Comparison of ENCODE assay signal across 20 cellular contexts in the genomic region with DNA sequence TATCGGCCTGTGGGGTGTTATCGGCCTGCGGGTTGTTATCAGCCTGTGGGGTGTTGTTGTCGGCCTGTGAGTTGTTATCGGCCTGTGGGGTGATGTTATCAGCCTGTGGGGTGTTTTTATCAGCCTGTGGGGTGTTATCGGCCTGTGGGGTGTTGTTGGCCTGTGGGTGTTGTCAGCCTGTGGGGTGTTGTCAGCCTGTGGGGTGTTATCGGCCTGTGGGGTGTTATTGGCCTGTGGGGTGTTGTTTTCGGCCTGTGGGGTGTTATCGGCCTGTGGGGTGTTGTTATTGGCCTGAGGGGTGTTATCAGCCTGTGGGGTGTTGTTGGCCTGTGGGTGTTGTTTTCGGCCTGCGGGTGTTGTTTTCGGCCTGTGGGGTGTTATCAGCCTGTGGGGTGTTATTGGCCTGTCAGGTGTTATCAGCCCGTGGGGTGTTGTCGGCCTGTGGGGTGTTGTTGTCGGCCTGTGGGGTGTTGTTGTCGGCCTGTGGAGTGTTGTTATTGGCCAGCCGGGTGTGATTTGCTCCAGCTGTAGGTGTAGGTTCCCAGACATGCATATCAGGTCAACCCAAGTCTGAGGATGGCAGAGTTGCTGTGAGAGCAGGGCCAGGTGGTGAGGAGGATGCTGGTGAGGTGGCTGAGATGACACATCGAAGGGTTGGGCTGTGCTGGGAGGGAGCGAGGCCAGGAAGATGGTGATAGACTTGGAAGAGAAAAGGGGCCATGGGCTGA. TPM values are rescaled to one million over a fixed set of nuclear protein-coding genes. Genes with fewer than 3 reads are reported as not detected.
DNase-seq lines count a peak whose midpoint lies in the region; ATAC-seq, FAIRE-seq and TF ChIP-seq lines count a peak whose summit lies in the region.
"Had no signal": no experiment of that assay in that cellular context is flagged by ENCODE, and none has a peak within 500 bp of the region (broad histone marks: within the 10 kb centered on the region; RNA-seq: fewer than 3 reads in every experiment).

No MANE protein-coding gene starts in this region.

- DNase-seq in K562 (ENCODE audit: extremely low read depth in 1 of 4, low spot score in 3 of 4) (no peak), trophoblast cell (no peak), DMS153 treated with DMSO at 0.1 percent for 48 hours (lab: John Stamatoyannopoulos, UW; ENCODE audit: unreplicated experiment) (no peak), SK-N-SH (no peak), SHP77 (lab: John Stamatoyannopoulos, UW) (no peak)
- DNase-seq in naive thymus-derived CD4-positive, alpha-beta T cell, result no peak
- DNase-seq: Caco-2, DMS79, IMR-90, NCI-H1105, NCI-H1694 treated with DMSO at 0.1 percent for 48 hours, NCI-H2171, NCI-H446, NCI-H69, RPMI8226, SJCRH30 had no signal

- H2BK120ac ChIP-seq in trophoblast cell (ENCODE audit: insufficient read depth, low read length, poor library complexity), result no peak overlapping the region

- H3K9me1 ChIP-seq in K562 (ENCODE audit: control insufficient read depth, insufficient read depth, low read length), result no peaks in the 10 kb centered on the region

- intact Hi-C loops in K562 (cut with micrococcal nuclease), result no loop called here
- intact Hi-C loops in naive thymus-derived CD4-positive, alpha-beta T cell (cut with micrococcal nuclease), result no loop called here

- CTCF ChIA-PET in HEK293 (lab: Yijun Ruan, JAX) (no interaction called here), K562 (lab: Yijun Ruan, JAX; ENCODE audit: low intra/inter-chr PET ratio) (no interaction called here), SK-N-SH (lab: Yijun Ruan, JAX) (no interaction called here)
- CTCF ChIA-PET in naive thymus-derived CD4-positive, alpha-beta T cell (lab: Charles Lee), result no interaction called here

- TF ChIP-seq RAD21 in K562 (CRISPR knock-in tag; conservative IDR thresholded peaks at IDR 0.05 in 1 of 2, IDR thresholded peaks at IDR 0.05 in 1 of 2) (no peak), SK-N-SH (IDR thresholded peaks at IDR 0.05; ENCODE audit: low read length) (no peak)

- TF ChIP-seq CTCF in HEK293 (tag by site-specific recombination; IDR thresholded peaks at IDR 0.05), result no peak
- no peak for TF ChIP-seq CTCF in K562 (IDR thresholded peaks at IDR 0.05 in 2 of 3, conservative IDR thresholded peaks at IDR 0.05 in 1 of 3; ENCODE audit: insufficient read depth in 2 of 3, low read depth in 1 of 3, low read length in 3 of 3)
- TF ChIP-seq CTCF in SK-N-SH (IDR thresholded peaks at IDR 0.05), result no peak

- H3K4me1 ChIP-seq in HEK293 (ENCODE audit: control insufficient read depth, insufficient read depth, low read length) (no peaks in the 10 kb centered on the region), K562 (replicated peaks in 1 of 2; ENCODE audit: control insufficient read depth in 2 of 2, insufficient read depth in 2 of 2, low read length in 2 of 2) (peaks cover 0 to 10% of the 10 kb centered on the region in 2 experiments; a peak in 3 of 5 replicates), trophoblast cell (ENCODE audit: control insufficient read depth in 1 of 2, insufficient read depth in 2 of 2, low read length in 2 of 2) (no peaks in the 10 kb centered on the region), SK-N-SH (ENCODE audit: control insufficient read depth in 1 of 2, insufficient read depth in 2 of 2, low read depth in 1 of 2, low read length in 1 of 2) (no peaks in the 10 kb centered on the region)
- no peaks in the 10 kb centered on the region for H3K4me1 ChIP-seq in naive thymus-derived CD4-positive, alpha-beta T cell (ENCODE audit: control insufficient read depth in 2 of 2, insufficient read depth in 2 of 2, low read length in 2 of 2)
- H3K4me1 ChIP-seq: Caco-2, HAP-1, SJCRH30 had no signal

- no peaks in the 10 kb centered on the region for H3K27me3 ChIP-seq in K562 (ENCODE audit: control insufficient read depth in 2 of 2, insufficient read depth in 2 of 2, low read length in 2 of 2)
- no peaks in the 10 kb centered on the region for H3K27me3 ChIP-seq in naive thymus-derived CD4-positive, alpha-beta T cell (ENCODE audit: control insufficient read depth in 2 of 2, insufficient read depth in 2 of 2, low read length in 2 of 2)
- no peaks in the 10 kb centered on the region for H3K27me3 ChIP-seq in trophoblast cell (ENCODE audit: insufficient read depth, low read length)
- H3K27me3 ChIP-seq in SK-N-SH (ENCODE audit: insufficient read depth), result 0 out of 2 replicates have a peak, but pooled peaks cover 4% of the 10 kb centered on the region
- H3K27me3 ChIP-seq: SJCRH30 had no signal

- H3K4me2 ChIP-seq in K562 (ENCODE audit: insufficient read depth, low read length), result no peak overlapping the region
- H3K4me2 ChIP-seq in trophoblast cell (ENCODE audit: low read length), result no peak overlapping the region
- H3K4me2 ChIP-seq in SK-N-SH, result no peak overlapping the region

- H3K36me3 ChIP-seq in HEK293 (ENCODE audit: control insufficient read depth in 2 of 2, insufficient read depth in 1 of 2, low read length in 2 of 2) (no peaks in the 10 kb centered on the region), K562 (ENCODE audit: control insufficient read depth, insufficient read depth, low read length) (no peaks in the 10 kb centered on the region), trophoblast cell (ENCODE audit: control insufficient read depth in 1 of 2, insufficient read depth in 2 of 2, low read length in 2 of 2) (no peaks in the 10 kb centered on the region), SK-N-SH (replicated peaks in 1 of 2; ENCODE audit: control insufficient read depth in 1 of 2, insufficient read depth in 2 of 2, low read length in 1 of 2) (no peaks in the 10 kb centered on the region)
- no peaks in the 10 kb centered on the region for H3K36me3 ChIP-seq in naive thymus-derived CD4-positive, alpha-beta T cell (ENCODE audit: control insufficient read depth in 2 of 3, insufficient read depth in 3 of 3, low read length in 3 of 3)
- H3K36me3 ChIP-seq: HAP-1, SJCRH30 had no signal

- no peak overlapping the region for H4K12ac ChIP-seq in trophoblast cell (ENCODE audit: low read depth, low read length)

- H3F3A ChIP-seq in SK-N-SH (replicated peaks; ENCODE audit: insufficient read depth), result peaks cover 5% of the 10 kb centered on the region

- no peak overlapping the region for H3K27ac ChIP-seq in HEK293 (ENCODE audit: extremely low read depth, low read depth, low read length)
- no peak overlapping the region for H3K27ac ChIP-seq in K562 (ENCODE audit: extremely low read depth, low read depth, low read length)
- H3K27ac ChIP-seq in naive thymus-derived CD4-positive, alpha-beta T cell (ENCODE audit: low read depth, low read length), result no peak overlapping the region
- no peak overlapping the region for H3K27ac ChIP-seq in trophoblast cell (ENCODE audit: low read depth, low read length)
- no peak overlapping the region for H3K27ac ChIP-seq in SK-N-SH (ENCODE audit: low read depth in 2 of 2, low read length in 1 of 2)
- H3K27ac ChIP-seq: SJCRH30 had no signal

- H3K14ac ChIP-seq in trophoblast cell (ENCODE audit: low read length), result no peak overlapping the region

- POLR2A ChIA-PET in HEK293 (lab: Yijun Ruan, JAX) (no interaction called here), K562 (lab: Yijun Ruan, JAX) (no interaction called here), SK-N-SH (lab: Yijun Ruan, JAX) (no interaction called here)
- POLR2A ChIA-PET in naive thymus-derived CD4-positive, alpha-beta T cell (lab: Charles Lee), result no interaction called here

- H3K9me2 ChIP-seq in SK-N-SH, result no peaks in the 10 kb centered on the region

- no peaks in the 10 kb centered on the region for H3K79me2 ChIP-seq in K562 (ENCODE audit: control insufficient read depth, insufficient read depth, low read length)
- no peaks in the 10 kb centered on the region for H3K79me2 ChIP-seq in trophoblast cell (ENCODE audit: control insufficient read depth, insufficient read depth, low read length, poor library complexity)
- H3K79me2 ChIP-seq in SK-N-SH (ENCODE audit: insufficient read depth), result no peaks in the 10 kb centered on the region

- FAIRE-seq in K562 (lab: Jason Lieb, UNC), result no peak

- no peak overlapping the region for H2BK5ac ChIP-seq in trophoblast cell (ENCODE audit: low read depth, low read length, poor library complexity)

- BruUV-seq in K562 (replicated peaks; lab: Mats Ljungman, UMichigan), result no TSS peak

- no peaks in the 10 kb centered on the region for H4K20me1 ChIP-seq in K562 (replicated peaks; ENCODE audit: control insufficient read depth, insufficient read depth, low read length)
- no peaks in the 10 kb centered on the region for H4K20me1 ChIP-seq in SK-N-SH (ENCODE audit: insufficient read depth)

- ATAC-seq in K562, result no peak
- ATAC-seq in naive thymus-derived CD4-positive, alpha-beta T cell, result peak; percentile 47

- H3K9me3 ChIP-seq in HEK293 (ENCODE audit: control insufficient read depth, insufficient read depth, low read depth, low read length) (no peaks in the 10 kb centered on the region), K562 (replicated peaks; ENCODE audit: control insufficient read depth, insufficient read depth, low read depth, low read length) (no peaks in the 10 kb centered on the region), trophoblast cell (ENCODE audit: insufficient read depth, low read depth, low read length) (peaks cover 7% of the 10 kb centered on the region), SK-N-SH (no peaks in the 10 kb centered on the region)
- H3K9me3 ChIP-seq in naive thymus-derived CD4-positive, alpha-beta T cell (ENCODE audit: control insufficient read depth in 2 of 3, low read length in 3 of 3), result no peaks in the 10 kb centered on the region
- H3K9me3 ChIP-seq: HAP-1, SJCRH30 had no signal

- H3K4me3 Mint-ChIP-seq in naive thymus-derived CD4-positive, alpha-beta T cell, result peak overlapping the region in 1 of 10 donors; percentile 39

- WGBS in K562 (ENCODE audit: insufficient coverage, low coverage, missing lambda C conversion rate), result 22% methylated on average over 6 of the region's 19 CpGs
- no CpG with 5 or more reads among the region's 19 CpGs for WGBS in trophoblast cell (ENCODE audit: extremely low coverage, insufficient coverage, insufficient read length)
- WGBS in SK-N-SH (ENCODE audit: low lambda C conversion rate), result 71% methylated on average over 18 of the region's 19 CpGs

- H2AK5ac ChIP-seq in trophoblast cell (ENCODE audit: low read length), result no peak overlapping the region

- H3K4me3 ChIP-seq in HEK293 (ENCODE audit: low read depth, low read length), result no peak overlapping the region
- H3K4me3 ChIP-seq in K562, result no peak overlapping the region
- no peak overlapping the region for H3K4me3 ChIP-seq in naive thymus-derived CD4-positive, alpha-beta T cell (ENCODE audit: low read length)
- H3K4me3 ChIP-seq in trophoblast cell (ENCODE audit: low read depth, low read length), result peak overlapping the region; percentile 17
- H3K4me3 ChIP-seq in SK-N-SH (ENCODE audit: low read depth in 2 of 2, low read length in 1 of 2), result no peak overlapping the region
- H3K4me3 ChIP-seq: HAP-1, SJCRH30 had no signal

- H2AFZ ChIP-seq in K562 (ENCODE audit: low read depth, low read length) (no peak overlapping the region), trophoblast cell (ENCODE audit: insufficient read depth, low read length, poor library complexity) (no peak overlapping the region), SK-N-SH (ENCODE audit: low read depth) (no peak overlapping the region)

- no peak for TF ChIP-seq EP300 in K562 (IDR thresholded peaks at IDR 0.05; ENCODE audit: low read length)
- TF ChIP-seq EP300 in SK-N-SH (IDR thresholded peaks at IDR 0.05; ENCODE audit: borderline replicate concordance in 1 of 2, low read depth in 1 of 2, low read length in 1 of 2), result no peak

- H3K27me3 Mint-ChIP-seq in naive thymus-derived CD4-positive, alpha-beta T cell, result peaks cover 0 to 3% (median 0%) of the 10 kb centered on the region in 5 donors

- H4K8ac ChIP-seq in trophoblast cell (ENCODE audit: low read depth, low read length), result no peak overlapping the region

- H3K36me3 Mint-ChIP-seq in naive thymus-derived CD4-positive, alpha-beta T cell, result peaks cover 0 to 9% (median 0%) of the 10 kb centered on the region in 5 donors

- no peak overlapping the region for H2BK12ac ChIP-seq in trophoblast cell (ENCODE audit: low read length)

- no peak overlapping the region for H4K91ac ChIP-seq in trophoblast cell (ENCODE audit: low read depth, low read length)

- no peak overlapping the region for H3K23ac ChIP-seq in trophoblast cell (ENCODE audit: low read length)

- H3K4me1 Mint-ChIP-seq in naive thymus-derived CD4-positive, alpha-beta T cell, result peaks cover 7 to 21% (median 11%) of the 10 kb centered on the region in 7 donors

- no peak for TF ChIP-seq POLR2A in K562 (conservative IDR thresholded peaks at IDR 0.05)

- no peak overlapping the region for H3K4ac ChIP-seq in trophoblast cell (ENCODE audit: low read depth, low read length)

- in situ Hi-C loops in K562 (cut with MboI), result no loop called here

- H3K18ac ChIP-seq in trophoblast cell (ENCODE audit: low read length), result no peak overlapping the region

- peak overlapping the region in 2 of 9 donors; percentile 1 to 7 for H3K27ac Mint-ChIP-seq in naive thymus-derived CD4-positive, alpha-beta T cell

- no peak overlapping the region for H3K9ac ChIP-seq in K562 (ENCODE audit: insufficient read depth in 1 of 2, low read depth in 2 of 2, low read length in 2 of 2)
- no peak overlapping the region for H3K9ac ChIP-seq in trophoblast cell (ENCODE audit: low read length)
- H3K9ac ChIP-seq in SK-N-SH, result no peak overlapping the region

- H3K9me3 Mint-ChIP-seq in naive thymus-derived CD4-positive, alpha-beta T cell, result peaks cover 0 to 8% (median 0%) of the 10 kb centered on the region in 11 donors

- H3K79me1 ChIP-seq in trophoblast cell (ENCODE audit: low read length), result no peaks in the 10 kb centered on the region

RNA-seq across cellular contexts. Expression of a gene that starts 7.1 kb away (rescaled TPM):
- total RNA-seq in K562 (2011; cell fraction: chromatin; rRNA removed; ENCODE audit: low replicate concordance), result 0.07 TPM in 1 of 2 replicates, not detected in the other
- 0.17 TPM in 1 of 2 replicates, not detected in the other for total RNA-seq in K562 (2011; cell fraction: nucleolus; rRNA removed)
- total RNA-seq in K562 (2011; cell fraction: nucleoplasm; rRNA removed), result not detected in 2 replicates
- total RNA-seq in K562 (2014; rRNA removed) (not detected in 2 replicates), K562 (2014; rRNA removed; fragmentation: Illumina TruSeq; extraction: Trizol) (not detected in 2 replicates), K562 (2015; rRNA removed; fragmentation: Illumina TruSeq; extraction: Trizol) (not detected in 2 replicates), K562 (2021) (not detected in 2 replicates)
- polyA plus RNA-seq in K562 (2011; rRNA removed) (0.01 and 0.06 TPM in 2 replicates), K562 (2014; fragmentation: Illumina TruSeq; extraction: Trizol) (not detected in 2 replicates), K562 (2014; fragmentation: Nextera tagmentation; extraction: Ambion mirVana) (not detected), K562 (2014; rRNA removed) (not detected in 2 replicates), SK-N-SH (2012; rRNA removed) (not detected in 2 replicates)
- 0.25 TPM in 1 of 2 replicates, not detected in the other for polyA plus RNA-seq in K562 (2011; cell fraction: cytosol; rRNA removed)
- 0.11 TPM in 1 of 2 replicates, not detected in the other for polyA plus RNA-seq in K562 (2011; cell fraction: nucleus; rRNA removed)
- 0.01 TPM in 1 of 2 replicates, not detected in the other for polyA plus RNA-seq in K562 (2012)
- 0.07 TPM in 1 of 2 replicates, not detected in the other for polyA minus RNA-seq in K562 (2011; rRNA and poly(A)+ RNA removed)
- polyA minus RNA-seq in K562 (2011; cell fraction: cytosol; rRNA and poly(A)+ RNA removed), result 0.29 TPM in 1 of 2 replicates, not detected in the other
- polyA minus RNA-seq in K562 (2011; cell fraction: nucleus; rRNA and poly(A)+ RNA removed), result not detected in 2 replicates
- under 1 TPM in 1 of 5 experiments, not detected in 4; 0.65 TPM for total RNA-seq in naive thymus-derived CD4-positive, alpha-beta T cell
- polyA plus RNA-seq in naive thymus-derived CD4-positive, alpha-beta T cell, result not detected
- polyA plus RNA-seq in trophoblast cell (2013), result not detected in 2 replicates
- not detected in 2 replicates for polyA plus RNA-seq in SK-N-SH (2012; cell fraction: cytosol; rRNA removed)
- not detected in 2 replicates for polyA plus RNA-seq in SK-N-SH (2012; cell fraction: nucleus; rRNA removed)
- total RNA-seq: Caco-2, HT-29, IMR-90, LHCN-M2, SJCRH30 had no signal
- polyA plus RNA-seq: IMR-90 had no signal

RNA-seq across cellular contexts. Expression of a gene that starts 16.3 kb away (rescaled TPM):
- total RNA-seq in K562 (2011; cell fraction: chromatin; rRNA removed; ENCODE audit: low replicate concordance), result not detected in 2 replicates
- not detected in 2 replicates for total RNA-seq in K562 (2011; cell fraction: nucleolus; rRNA removed)
- not detected in 2 replicates for total RNA-seq in K562 (2011; cell fraction: nucleoplasm; rRNA removed)
- not detected in 2 replicates for total RNA-seq in K562 (2014; rRNA removed)
- not detected in 2 replicates for total RNA-seq in K562 (2014; rRNA removed; fragmentation: Illumina TruSeq; extraction: Trizol)
- not detected in 2 replicates for total RNA-seq in K562 (2015; rRNA removed; fragmentation: Illumina TruSeq; extraction: Trizol)
- total RNA-seq in K562 (2021), result not detected in 2 replicates
- polyA plus RNA-seq in K562 (2011; rRNA removed), result not detected in 2 replicates
- not detected in 2 replicates for polyA plus RNA-seq in K562 (2011; cell fraction: cytosol; rRNA removed)
- polyA plus RNA-seq in K562 (2011; cell fraction: nucleus; rRNA removed), result not detected in 2 replicates
- not detected in 2 replicates for polyA plus RNA-seq in K562 (2012)
- not detected in 2 replicates for polyA plus RNA-seq in K562 (2014; fragmentation: Illumina TruSeq; extraction: Trizol)
- polyA plus RNA-seq in K562 (2014; fragmentation: Nextera tagmentation; extraction: Ambion mirVana), result not detected
- not detected in 2 replicates for polyA plus RNA-seq in K562 (2014; rRNA removed)
- not detected in 2 replicates for polyA minus RNA-seq in K562 (2011; rRNA and poly(A)+ RNA removed)
- not detected in 2 replicates for polyA minus RNA-seq in K562 (2011; cell fraction: cytosol; rRNA and poly(A)+ RNA removed)
- polyA minus RNA-seq in K562 (2011; cell fraction: nucleus; rRNA and poly(A)+ RNA removed), result not detected in 2 replicates
- not detected for total RNA-seq in naive thymus-derived CD4-positive, alpha-beta T cell
- not detected for polyA plus RNA-seq in naive thymus-derived CD4-positive, alpha-beta T cell
- not detected in 2 replicates for polyA plus RNA-seq in trophoblast cell (2013)
- polyA plus RNA-seq in SK-N-SH (2012; rRNA removed), result not detected in 2 replicates
- not detected in 2 replicates for polyA plus RNA-seq in SK-N-SH (2012; cell fraction: cytosol; rRNA removed)
- not detected in 2 replicates for polyA plus RNA-seq in SK-N-SH (2012; cell fraction: nucleus; rRNA removed)
- total RNA-seq: Caco-2, HT-29, IMR-90, LHCN-M2, SJCRH30 had no signal
- polyA plus RNA-seq: IMR-90 had no signal
